Comparison of ENCODE assay signal across 25 cellular contexts in the genomic region with DNA sequence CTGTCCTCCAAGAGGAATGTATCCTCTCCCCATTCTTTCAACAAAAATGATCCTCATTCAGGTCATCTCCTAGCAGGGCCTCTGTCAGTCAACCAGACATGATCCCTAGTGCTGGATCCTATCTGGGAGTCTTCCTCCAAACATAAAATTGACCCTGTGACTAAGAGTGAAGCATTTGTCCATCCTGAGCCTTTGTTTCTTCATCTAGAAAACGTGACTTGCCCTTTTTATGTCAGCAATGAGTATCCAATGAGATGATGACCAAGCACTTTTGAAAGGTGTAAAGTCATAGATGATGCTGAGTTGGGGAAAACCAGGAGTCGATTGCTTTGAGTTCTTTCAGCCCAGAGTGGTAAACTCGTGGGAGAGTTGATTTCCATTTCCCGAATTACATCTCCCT.
"Had no signal": no experiment of that assay in that cellular context is flagged by ENCODE, and none has a peak within 500 bp of the region (broad histone marks: within the 10 kb centered on the region; RNA-seq: fewer than 3 reads in every experiment).

No MANE protein-coding gene starts in this region.

- H3K27ac ChIP-seq: KMS-11 had no signal

- H3K9ac ChIP-seq: KMS-11 had no signal

- H3K4me2 ChIP-seq: KMS-11 had no signal

- FAIRE-seq: TTC549 had no signal

- DNase-seq: activated CD4-positive, alpha-beta memory T cell treated with anti-CD3 and anti-CD28 coated beads for 36 hours; activated CD4-positive, alpha-beta T cell treated with anti-CD3 and anti-CD28 coated beads, Interleukin-2, amount 10 ng/mL, durations not matched to agents 7 days and 5 days; activated CD4-positive, CD25-positive, alpha-beta regulatory T cell; activated CD8-positive, alpha-beta memory T cell treated with anti-CD3 and anti-CD28 coated beads for 24 hours; activated gamma-delta T cell; activated naive CD4-positive, alpha-beta T cell treated with anti-CD3 and anti-CD28 coated beads for 36 hours; activated T-cell treated with anti-CD3 and anti-CD28 coated beads, Interleukin-2, amount 50 U/mL, for 4 hours; amygdala; NCI-H1092 treated with DMSO at 0.1 percent for 48 hours; NCI-H1417 treated with DMSO at 0.1 percent for 48 hours; NCI-H1694 treated with DMSO at 0.1 percent for 48 hours; NCI-H2081; NCI-H510A treated with DMSO at 0.1 percent for 48 hours; NCI-H69; NK-92 treated with Interleukin-12 subunit alpha and Interleukin-12 subunit beta, amount 100 ng/mL, for 24 hours; OCI-M1; RPMI8226; T-cell; T-helper 2 cell; T1000 had no signal

- H3K4me3 ChIP-seq: SK-N-MC had no signal

- ATAC-seq: activated T-cell treated with anti-CD3 and anti-CD28 coated beads, Interleukin-2, amount 50 U/mL, for 4 hours; Panc1; Right ventricle myocardium inferior; T-cell had no signal
